ENCODE assay signal across 8 cellular contexts in genomic region chr4:115234405-115235093, GRCh38.
DNase-seq lines count a peak whose midpoint lies in the region; ATAC-seq and TF ChIP-seq lines count a peak whose summit lies in the region.

No MANE protein-coding gene starts in this region.

- ATAC-seq in HG02798 (IDR thresholded peaks at IDR 0.05; ENCODE audit: poor library complexity, unreplicated experiment), result peak; percentile 63

- peak; percentile 47 for TF ChIP-seq CTCF in GM13977 (IDR thresholded peaks at IDR 0.05; ENCODE audit: extremely low read depth, insufficient read depth, missing control alignments)
- TF ChIP-seq CTCF in epithelial cell of esophagus (IDR thresholded peaks at IDR 0.05; ENCODE audit: insufficient read depth, low read depth, low read length, missing control alignments), result peak; percentile 49

- in situ Hi-C loops in GM13977 (cut with MboI; ENCODE audit: low pct_unique_long_range_greater_than_20kb, low sequenced_read_pairs, unreplicated experiment), result loop anchor here (25.0 kb wide), 1 partner anchor 303 kb away; no protein-coding TSS in a partner anchor

- DNase-seq in GM13977 (ENCODE audit: low spot score), result peak; percentile 17
- peak; percentile 14 for DNase-seq in NCI-H460 (ENCODE audit: extremely low read depth, low read depth)
- peak; percentile 45 for DNase-seq in epithelial cell of esophagus (ENCODE audit: low read depth)
- DNase-seq in COLO668 (lab: John Stamatoyannopoulos, UW; ENCODE audit: unreplicated experiment), result no peak
- no peak for DNase-seq in caudate nucleus (lab: John Stamatoyannopoulos, UW)
- no peak for DNase-seq in activated CD8-positive, alpha-beta memory T cell treated with anti-CD3 and anti-CD28 coated beads, Interleukin-2, amount 50 U/mL, for 48 hours
- no peak for DNase-seq in mucosa of gallbladder (ENCODE audit: low spot score)

- no peak overlapping the region for H3K27ac ChIP-seq in caudate nucleus (ENCODE audit: low read depth, low read length)

- H3K4me3 ChIP-seq in epithelial cell of esophagus (ENCODE audit: low read length), result no peak overlapping the region

Comparison
In these comparisons a context has a peak if more than half of its experiments do, and no peak if none do; other contexts are left out.
1. DNase-seq: peak in GM13977 (single experiment), NCI-H460 (single experiment) and epithelial cell of esophagus (single experiment); none in COLO668 (single experiment), caudate nucleus (0 of 61), activated CD8-positive, alpha-beta memory T cell treated with anti-CD3 and anti-CD28 coated beads, Interleukin-2, amount 50 U/mL, for 48 hours (single experiment) and mucosa of gallbladder (single experiment).